ENCODE assay signal across 1 cellular context in the genomic region with DNA sequence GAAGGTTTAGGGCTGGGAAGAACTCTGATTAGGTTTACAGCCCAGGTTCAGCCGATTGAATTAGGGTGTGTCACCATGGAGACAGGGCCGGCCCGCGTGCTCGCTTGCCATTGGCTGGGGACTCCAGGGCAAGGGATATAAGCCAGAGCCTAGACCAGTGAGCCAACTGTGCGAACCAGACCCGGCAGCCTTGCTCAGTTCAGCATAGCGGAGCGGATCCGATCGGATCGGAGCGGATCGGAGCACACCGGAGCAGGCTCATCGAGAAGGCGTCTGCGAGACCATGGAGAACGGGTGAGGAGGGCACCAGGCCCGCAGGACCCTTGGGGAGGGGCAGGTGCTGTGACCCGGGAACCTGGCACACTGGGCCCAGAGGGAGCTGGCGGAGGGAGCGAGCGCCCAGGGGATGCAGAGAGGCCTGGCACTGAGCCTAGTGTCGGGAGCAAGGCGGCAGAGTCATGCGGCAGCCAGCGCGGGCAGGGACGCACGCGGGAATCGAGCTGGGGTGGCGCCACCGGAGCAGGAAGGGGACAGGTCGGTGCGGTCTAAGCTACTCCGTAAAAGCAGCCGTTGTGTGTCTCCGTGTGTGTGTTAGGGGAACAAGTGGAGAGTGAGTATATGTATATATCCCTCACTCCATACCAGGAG.
TF ChIP-seq lines count a peak whose summit lies in the region.

A gene (plus strand): TSS at position 165 of the 648 bp plus-strand sequence. CDS start 119 bp downstream, at position 284.

TF ChIP-seq in HepG2, 621 proteins besides CTCF, POLR2A, EP300 and RAD21 (continued from another document and continues in another):
- TF ChIP-seq, protein P1, sequence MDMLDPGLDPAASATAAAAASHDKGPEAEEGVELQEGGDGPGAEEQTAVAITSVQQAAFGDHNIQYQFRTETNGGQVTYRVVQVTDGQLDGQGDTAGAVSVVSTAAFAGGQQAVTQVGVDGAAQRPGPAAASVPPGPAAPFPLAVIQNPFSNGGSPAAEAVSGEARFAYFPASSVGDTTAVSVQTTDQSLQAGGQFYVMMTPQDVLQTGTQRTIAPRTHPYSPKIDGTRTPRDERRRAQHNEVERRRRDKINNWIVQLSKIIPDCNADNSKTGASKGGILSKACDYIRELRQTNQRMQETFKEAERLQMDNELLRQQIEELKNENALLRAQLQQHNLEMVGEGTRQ (IDR thresholded peaks at IDR 0.05; ENCODE audit: low read depth, low read length): no peak
- TF ChIP-seq, protein P1 (CRISPR knock-in tag; IDR thresholded peaks at IDR 0.05; ENCODE audit: borderline replicate concordance): no peak
- TF ChIP-seq, protein P2, sequence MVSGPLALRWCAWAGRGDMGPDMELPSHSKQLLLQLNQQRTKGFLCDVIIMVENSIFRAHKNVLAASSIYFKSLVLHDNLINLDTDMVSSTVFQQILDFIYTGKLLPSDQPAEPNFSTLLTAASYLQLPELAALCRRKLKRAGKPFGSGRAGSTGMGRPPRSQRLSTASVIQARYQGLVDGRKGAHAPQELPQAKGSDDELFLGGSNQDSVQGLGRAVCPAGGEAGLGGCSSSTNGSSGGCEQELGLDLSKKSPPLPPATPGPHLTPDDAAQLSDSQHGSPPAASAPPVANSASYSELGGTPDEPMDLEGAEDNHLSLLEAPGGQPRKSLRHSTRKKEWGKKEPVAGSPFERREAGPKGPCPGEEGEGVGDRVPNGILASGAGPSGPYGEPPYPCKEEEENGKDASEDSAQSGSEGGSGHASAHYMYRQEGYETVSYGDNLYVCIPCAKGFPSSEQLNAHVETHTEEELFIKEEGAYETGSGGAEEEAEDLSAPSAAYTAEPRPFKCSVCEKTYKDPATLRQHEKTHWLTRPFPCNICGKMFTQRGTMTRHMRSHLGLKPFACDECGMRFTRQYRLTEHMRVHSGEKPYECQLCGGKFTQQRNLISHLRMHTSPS (CRISPR knock-in tag; IDR thresholded peaks at IDR 0.05; ENCODE audit: low read depth): peak; percentile 82; the same call in 1 of the 2 replicates
- TF ChIP-seq, protein P3, sequence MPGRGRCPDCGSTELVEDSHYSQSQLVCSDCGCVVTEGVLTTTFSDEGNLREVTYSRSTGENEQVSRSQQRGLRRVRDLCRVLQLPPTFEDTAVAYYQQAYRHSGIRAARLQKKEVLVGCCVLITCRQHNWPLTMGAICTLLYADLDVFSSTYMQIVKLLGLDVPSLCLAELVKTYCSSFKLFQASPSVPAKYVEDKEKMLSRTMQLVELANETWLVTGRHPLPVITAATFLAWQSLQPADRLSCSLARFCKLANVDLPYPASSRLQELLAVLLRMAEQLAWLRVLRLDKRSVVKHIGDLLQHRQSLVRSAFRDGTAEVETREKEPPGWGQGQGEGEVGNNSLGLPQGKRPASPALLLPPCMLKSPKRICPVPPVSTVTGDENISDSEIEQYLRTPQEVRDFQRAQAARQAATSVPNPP (CRISPR knock-in tag; IDR thresholded peaks at IDR 0.05): no peak
- TF ChIP-seq TCF7L2 (IDR thresholded peaks at IDR 0.05; ENCODE audit: low read depth, low read length) (no peak), ZNF839 (CRISPR knock-in tag; IDR thresholded peaks at IDR 0.05; ENCODE audit: borderline replicate concordance) (peak; percentile 90; the same call in 1 of the 2 replicates), GPN1 (CRISPR knock-in tag; IDR thresholded peaks at IDR 0.05; ENCODE audit: borderline replicate concordance) (no peak), PAF1 (CRISPR knock-in tag; IDR thresholded peaks at IDR 0.05) (no peak), GATA4 (IDR thresholded peaks at IDR 0.05; ENCODE audit: borderline replicate concordance, low read depth) (peak; percentile 90), NPAS2 (CRISPR knock-in tag; IDR thresholded peaks at IDR 0.05; ENCODE audit: borderline replicate concordance) (no peak), TMF1 (CRISPR knock-in tag; IDR thresholded peaks at IDR 0.05; ENCODE audit: low read depth) (peak; percentile 86; the same call in 1 of the 2 replicates), ZSCAN29 (CRISPR knock-in tag; conservative IDR thresholded peaks at IDR 0.05) (peak; percentile 96), ZMYM2 (CRISPR knock-in tag; IDR thresholded peaks at IDR 0.05) (peak; percentile 47; the same call in 1 of the 2 replicates), ZNF564 (CRISPR knock-in tag; IDR thresholded peaks at IDR 0.05) (no peak), PHF5A (CRISPR knock-in tag; IDR thresholded peaks at IDR 0.05; ENCODE audit: low read depth, unreplicated experiment) (no peak), ZFP36L1 (CRISPR knock-in tag; IDR thresholded peaks at IDR 0.05) (0 out of 2 replicates have a peak, but pooled peaks have one; percentile 55), ZNF552 (CRISPR knock-in tag; IDR thresholded peaks at IDR 0.05; ENCODE audit: borderline replicate concordance) (peak; percentile 71; the same call in 1 of the 2 replicates), SIN3A (IDR thresholded peaks at IDR 0.05; ENCODE audit: borderline replicate concordance, low read depth, low read length) (peak; percentile 82; the same call in 1 of the 2 replicates)
- TF ChIP-seq, protein P4, sequence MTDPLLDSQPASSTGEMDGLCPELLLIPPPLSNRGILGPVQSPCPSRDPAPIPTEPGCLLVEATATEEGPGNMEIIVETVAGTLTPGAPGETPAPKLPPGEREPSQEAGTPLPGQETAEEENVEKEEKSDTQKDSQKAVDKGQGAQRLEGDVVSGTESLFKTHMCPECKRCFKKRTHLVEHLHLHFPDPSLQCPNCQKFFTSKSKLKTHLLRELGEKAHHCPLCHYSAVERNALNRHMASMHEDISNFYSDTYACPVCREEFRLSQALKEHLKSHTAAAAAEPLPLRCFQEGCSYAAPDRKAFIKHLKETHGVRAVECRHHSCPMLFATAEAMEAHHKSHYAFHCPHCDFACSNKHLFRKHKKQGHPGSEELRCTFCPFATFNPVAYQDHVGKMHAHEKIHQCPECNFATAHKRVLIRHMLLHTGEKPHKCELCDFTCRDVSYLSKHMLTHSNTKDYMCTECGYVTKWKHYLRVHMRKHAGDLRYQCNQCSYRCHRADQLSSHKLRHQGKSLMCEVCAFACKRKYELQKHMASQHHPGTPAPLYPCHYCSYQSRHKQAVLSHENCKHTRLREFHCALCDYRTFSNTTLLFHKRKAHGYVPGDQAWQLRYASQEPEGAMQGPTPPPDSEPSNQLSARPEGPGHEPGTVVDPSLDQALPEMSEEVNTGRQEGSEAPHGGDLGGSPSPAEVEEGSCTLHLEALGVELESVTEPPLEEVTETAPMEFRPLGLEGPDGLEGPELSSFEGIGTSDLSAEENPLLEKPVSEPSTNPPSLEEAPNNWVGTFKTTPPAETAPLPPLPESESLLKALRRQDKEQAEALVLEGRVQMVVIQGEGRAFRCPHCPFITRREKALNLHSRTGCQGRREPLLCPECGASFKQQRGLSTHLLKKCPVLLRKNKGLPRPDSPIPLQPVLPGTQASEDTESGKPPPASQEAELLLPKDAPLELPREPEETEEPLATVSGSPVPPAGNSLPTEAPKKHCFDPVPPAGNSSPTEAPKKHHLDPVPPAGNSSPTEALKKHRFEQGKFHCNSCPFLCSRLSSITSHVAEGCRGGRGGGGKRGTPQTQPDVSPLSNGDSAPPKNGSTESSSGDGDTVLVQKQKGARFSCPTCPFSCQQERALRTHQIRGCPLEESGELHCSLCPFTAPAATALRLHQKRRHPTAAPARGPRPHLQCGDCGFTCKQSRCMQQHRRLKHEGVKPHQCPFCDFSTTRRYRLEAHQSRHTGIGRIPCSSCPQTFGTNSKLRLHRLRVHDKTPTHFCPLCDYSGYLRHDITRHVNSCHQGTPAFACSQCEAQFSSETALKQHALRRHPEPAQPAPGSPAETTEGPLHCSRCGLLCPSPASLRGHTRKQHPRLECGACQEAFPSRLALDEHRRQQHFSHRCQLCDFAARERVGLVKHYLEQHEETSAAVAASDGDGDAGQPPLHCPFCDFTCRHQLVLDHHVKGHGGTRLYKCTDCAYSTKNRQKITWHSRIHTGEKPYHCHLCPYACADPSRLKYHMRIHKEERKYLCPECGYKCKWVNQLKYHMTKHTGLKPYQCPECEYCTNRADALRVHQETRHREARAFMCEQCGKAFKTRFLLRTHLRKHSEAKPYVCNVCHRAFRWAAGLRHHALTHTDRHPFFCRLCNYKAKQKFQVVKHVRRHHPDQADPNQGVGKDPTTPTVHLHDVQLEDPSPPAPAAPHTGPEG (CRISPR knock-in tag; IDR thresholded peaks at IDR 0.05): peak; percentile 73
- TF ChIP-seq, protein P5, sequence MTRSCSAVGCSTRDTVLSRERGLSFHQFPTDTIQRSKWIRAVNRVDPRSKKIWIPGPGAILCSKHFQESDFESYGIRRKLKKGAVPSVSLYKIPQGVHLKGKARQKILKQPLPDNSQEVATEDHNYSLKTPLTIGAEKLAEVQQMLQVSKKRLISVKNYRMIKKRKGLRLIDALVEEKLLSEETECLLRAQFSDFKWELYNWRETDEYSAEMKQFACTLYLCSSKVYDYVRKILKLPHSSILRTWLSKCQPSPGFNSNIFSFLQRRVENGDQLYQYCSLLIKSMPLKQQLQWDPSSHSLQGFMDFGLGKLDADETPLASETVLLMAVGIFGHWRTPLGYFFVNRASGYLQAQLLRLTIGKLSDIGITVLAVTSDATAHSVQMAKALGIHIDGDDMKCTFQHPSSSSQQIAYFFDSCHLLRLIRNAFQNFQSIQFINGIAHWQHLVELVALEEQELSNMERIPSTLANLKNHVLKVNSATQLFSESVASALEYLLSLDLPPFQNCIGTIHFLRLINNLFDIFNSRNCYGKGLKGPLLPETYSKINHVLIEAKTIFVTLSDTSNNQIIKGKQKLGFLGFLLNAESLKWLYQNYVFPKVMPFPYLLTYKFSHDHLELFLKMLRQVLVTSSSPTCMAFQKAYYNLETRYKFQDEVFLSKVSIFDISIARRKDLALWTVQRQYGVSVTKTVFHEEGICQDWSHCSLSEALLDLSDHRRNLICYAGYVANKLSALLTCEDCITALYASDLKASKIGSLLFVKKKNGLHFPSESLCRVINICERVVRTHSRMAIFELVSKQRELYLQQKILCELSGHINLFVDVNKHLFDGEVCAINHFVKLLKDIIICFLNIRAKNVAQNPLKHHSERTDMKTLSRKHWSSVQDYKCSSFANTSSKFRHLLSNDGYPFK (CRISPR knock-in tag; IDR thresholded peaks at IDR 0.05; ENCODE audit: borderline replicate concordance): peak; percentile 46; the same call in 1 of the 2 replicates
- TF ChIP-seq, protein P6, sequence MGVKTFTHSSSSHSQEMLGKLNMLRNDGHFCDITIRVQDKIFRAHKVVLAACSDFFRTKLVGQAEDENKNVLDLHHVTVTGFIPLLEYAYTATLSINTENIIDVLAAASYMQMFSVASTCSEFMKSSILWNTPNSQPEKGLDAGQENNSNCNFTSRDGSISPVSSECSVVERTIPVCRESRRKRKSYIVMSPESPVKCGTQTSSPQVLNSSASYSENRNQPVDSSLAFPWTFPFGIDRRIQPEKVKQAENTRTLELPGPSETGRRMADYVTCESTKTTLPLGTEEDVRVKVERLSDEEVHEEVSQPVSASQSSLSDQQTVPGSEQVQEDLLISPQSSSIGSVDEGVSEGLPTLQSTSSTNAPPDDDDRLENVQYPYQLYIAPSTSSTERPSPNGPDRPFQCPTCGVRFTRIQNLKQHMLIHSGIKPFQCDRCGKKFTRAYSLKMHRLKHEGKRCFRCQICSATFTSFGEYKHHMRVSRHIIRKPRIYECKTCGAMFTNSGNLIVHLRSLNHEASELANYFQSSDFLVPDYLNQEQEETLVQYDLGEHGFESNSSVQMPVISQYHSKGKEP (CRISPR knock-in tag; IDR thresholded peaks at IDR 0.05): 0 out of 2 replicates have a peak, but pooled peaks have one; percentile 33
- TF ChIP-seq, protein P7, sequence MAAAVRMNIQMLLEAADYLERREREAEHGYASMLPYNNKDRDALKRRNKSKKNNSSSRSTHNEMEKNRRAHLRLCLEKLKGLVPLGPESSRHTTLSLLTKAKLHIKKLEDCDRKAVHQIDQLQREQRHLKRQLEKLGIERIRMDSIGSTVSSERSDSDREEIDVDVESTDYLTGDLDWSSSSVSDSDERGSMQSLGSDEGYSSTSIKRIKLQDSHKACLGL (CRISPR knock-in tag; IDR thresholded peaks at IDR 0.05): peak; percentile 74
- TF ChIP-seq, protein P8, sequence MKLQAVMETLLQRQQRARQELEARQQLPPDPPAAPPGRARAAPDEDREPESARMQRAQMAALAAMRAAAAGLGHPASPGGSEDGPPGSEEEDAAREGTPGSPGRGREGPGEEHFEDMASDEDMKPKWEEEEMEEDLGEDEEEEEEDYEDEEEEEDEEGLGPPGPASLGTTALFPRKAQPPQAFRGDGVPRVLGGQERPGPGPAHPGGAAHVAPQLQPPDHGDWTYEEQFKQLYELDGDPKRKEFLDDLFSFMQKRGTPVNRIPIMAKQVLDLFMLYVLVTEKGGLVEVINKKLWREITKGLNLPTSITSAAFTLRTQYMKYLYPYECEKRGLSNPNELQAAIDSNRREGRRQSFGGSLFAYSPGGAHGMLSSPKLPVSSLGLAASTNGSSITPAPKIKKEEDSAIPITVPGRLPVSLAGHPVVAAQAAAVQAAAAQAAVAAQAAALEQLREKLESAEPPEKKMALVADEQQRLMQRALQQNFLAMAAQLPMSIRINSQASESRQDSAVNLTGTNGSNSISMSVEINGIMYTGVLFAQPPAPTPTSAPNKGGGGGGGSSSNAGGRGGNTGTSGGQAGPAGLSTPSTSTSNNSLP (IDR thresholded peaks at IDR 0.05; ENCODE audit: low read depth, low read length): no peak
- TF ChIP-seq, protein P9, sequence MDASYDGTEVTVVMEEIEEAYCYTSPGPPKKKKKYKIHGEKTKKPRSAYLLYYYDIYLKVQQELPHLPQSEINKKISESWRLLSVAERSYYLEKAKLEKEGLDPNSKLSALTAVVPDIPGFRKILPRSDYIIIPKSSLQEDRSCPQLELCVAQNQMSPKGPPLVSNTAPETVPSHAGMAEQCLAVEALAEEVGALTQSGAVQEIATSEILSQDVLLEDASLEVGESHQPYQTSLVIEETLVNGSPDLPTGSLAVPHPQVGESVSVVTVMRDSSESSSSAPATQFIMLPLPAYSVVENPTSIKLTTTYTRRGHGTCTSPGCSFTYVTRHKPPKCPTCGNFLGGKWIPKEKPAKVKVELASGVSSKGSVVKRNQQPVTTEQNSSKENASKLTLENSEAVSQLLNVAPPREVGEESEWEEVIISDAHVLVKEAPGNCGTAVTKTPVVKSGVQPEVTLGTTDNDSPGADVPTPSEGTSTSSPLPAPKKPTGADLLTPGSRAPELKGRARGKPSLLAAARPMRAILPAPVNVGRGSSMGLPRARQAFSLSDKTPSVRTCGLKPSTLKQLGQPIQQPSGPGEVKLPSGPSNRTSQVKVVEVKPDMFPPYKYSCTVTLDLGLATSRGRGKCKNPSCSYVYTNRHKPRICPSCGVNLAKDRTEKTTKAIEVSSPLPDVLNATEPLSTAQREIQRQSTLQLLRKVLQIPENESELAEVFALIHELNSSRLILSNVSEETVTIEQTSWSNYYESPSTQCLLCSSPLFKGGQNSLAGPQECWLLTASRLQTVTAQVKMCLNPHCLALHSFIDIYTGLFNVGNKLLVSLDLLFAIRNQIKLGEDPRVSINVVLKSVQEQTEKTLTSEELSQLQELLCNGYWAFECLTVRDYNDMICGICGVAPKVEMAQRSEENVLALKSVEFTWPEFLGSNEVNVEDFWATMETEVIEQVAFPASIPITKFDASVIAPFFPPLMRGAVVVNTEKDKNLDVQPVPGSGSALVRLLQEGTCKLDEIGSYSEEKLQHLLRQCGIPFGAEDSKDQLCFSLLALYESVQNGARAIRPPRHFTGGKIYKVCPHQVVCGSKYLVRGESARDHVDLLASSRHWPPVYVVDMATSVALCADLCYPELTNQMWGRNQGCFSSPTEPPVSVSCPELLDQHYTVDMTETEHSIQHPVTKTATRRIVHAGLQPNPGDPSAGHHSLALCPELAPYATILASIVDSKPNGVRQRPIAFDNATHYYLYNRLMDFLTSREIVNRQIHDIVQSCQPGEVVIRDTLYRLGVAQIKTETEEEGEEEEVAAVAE (CRISPR knock-in tag; IDR thresholded peaks at IDR 0.05; ENCODE audit: borderline replicate concordance): peak; percentile 48; the same call in 1 of the 2 replicates
